Comparison of ENCODE assay signal across 17 cellular contexts in the genomic region with DNA sequence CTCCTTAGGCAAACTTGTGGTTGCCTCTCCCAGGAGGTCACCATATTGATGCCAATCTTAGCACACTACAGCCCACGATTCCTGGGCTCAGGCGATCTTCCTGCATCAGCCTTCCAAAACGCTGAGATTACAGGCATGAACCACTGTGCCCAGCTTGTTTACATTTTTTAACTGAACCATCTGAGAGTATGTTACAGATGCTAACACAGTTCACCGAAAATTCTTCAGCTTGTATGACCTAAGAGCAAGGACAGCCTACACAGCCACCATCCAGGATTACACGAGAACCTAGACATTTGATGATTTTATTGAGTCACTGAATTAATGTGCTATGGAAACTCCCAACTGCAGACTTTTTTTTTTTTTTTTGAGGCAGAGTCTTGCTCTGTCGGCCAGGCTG. TPM values are rescaled to one million over a fixed set of nuclear protein-coding genes. Genes with fewer than 3 reads are reported as not detected.
A peak's percentile ranks its signal among the peaks of the same experiment; 100 is the strongest.
DNase-seq lines count a peak whose midpoint lies in the region; ATAC-seq lines count a peak whose summit lies in the region.
"Had no signal": no experiment of that assay in that cellular context is flagged by ENCODE, and none has a peak within 500 bp of the region (broad histone marks: within the 10 kb centered on the region; RNA-seq: fewer than 3 reads in every experiment).

No MANE protein-coding gene starts in this region.

- H3K36me3 Mint-ChIP-seq in activated naive CD8-positive, alpha-beta T cell: no peaks in the 10 kb centered on the region
- H3K36me3 Mint-ChIP-seq in activated naive CD8-positive, alpha-beta T cell treated with anti-CD3 and anti-CD28 coated beads for 36 hours: peaks cover 7% of the 10 kb centered on the region

- no peak for DNase-seq in activated naive CD8-positive, alpha-beta T cell treated with anti-CD3 and anti-CD28 coated beads for 36 hours
- DNase-seq in RPMI7951 (ENCODE audit: low read depth): peak; percentile 21
- peak; percentile 96 for DNase-seq in fibroblast of peridontal ligament (ENCODE audit: extremely low read depth)
- no peak for DNase-seq in HPDE6-E6E7 (ENCODE audit: extremely low spot score)
- no peak for DNase-seq in NCI-H526 (lab: John Stamatoyannopoulos, UW)
- DNase-seq in HuH-7 (ENCODE audit: low spot score): no peak
- DNase-seq: activated CD4-positive, alpha-beta T cell treated with anti-CD3 and anti-CD28 coated beads for 1 hour; dermis blood vessel endothelial cell; NCI-H226; ovary; small intestine; stimulated activated naive CD4-positive, alpha-beta T cell treated with Interleukin-2 at 50 U/mL for 16 hours; T-helper 2 cell had no signal

- H3K9me3 Mint-ChIP-seq in activated naive CD8-positive, alpha-beta T cell (ENCODE audit: low read depth): no peaks in the 10 kb centered on the region
- no peaks in the 10 kb centered on the region for H3K9me3 Mint-ChIP-seq in activated naive CD8-positive, alpha-beta T cell treated with anti-CD3 and anti-CD28 coated beads for 36 hours

- H3K4me3 Mint-ChIP-seq in activated naive CD8-positive, alpha-beta T cell: no peak overlapping the region
- H3K4me3 Mint-ChIP-seq in activated naive CD8-positive, alpha-beta T cell treated with anti-CD3 and anti-CD28 coated beads for 36 hours: no peak overlapping the region

- peak overlapping the region; percentile 5 for H3K27ac Mint-ChIP-seq in activated naive CD8-positive, alpha-beta T cell
- H3K27ac Mint-ChIP-seq in activated naive CD8-positive, alpha-beta T cell treated with anti-CD3 and anti-CD28 coated beads for 36 hours: no peak overlapping the region

- peaks cover 36% of the 10 kb centered on the region for H3K4me1 Mint-ChIP-seq in activated naive CD8-positive, alpha-beta T cell (ENCODE audit: low read depth)
- H3K4me1 Mint-ChIP-seq in activated naive CD8-positive, alpha-beta T cell treated with anti-CD3 and anti-CD28 coated beads for 36 hours: peaks cover 39% of the 10 kb centered on the region

- no peaks in the 10 kb centered on the region for H3K27me3 Mint-ChIP-seq in activated naive CD8-positive, alpha-beta T cell
- H3K27me3 Mint-ChIP-seq in activated naive CD8-positive, alpha-beta T cell treated with anti-CD3 and anti-CD28 coated beads for 36 hours: no peaks in the 10 kb centered on the region

- no peak for ATAC-seq in HG03460 (IDR thresholded peaks at IDR 0.05; ENCODE audit: unreplicated experiment)
- ATAC-seq: esophagus mucosa, Right ventricle myocardium inferior had no signal

RNA-seq across cellular contexts. Expression of a gene that starts 5.8 kb away (rescaled TPM):
- 100 to 1,000 TPM; 166 to 171 TPM for total RNA-seq in activated naive CD8-positive, alpha-beta T cell treated with anti-CD3 and anti-CD28 coated beads for 36 hours
- 7,179 and 7,611 TPM in 2 replicates for total RNA-seq in RPMI7951 (2014; rRNA removed; shearing (Covaris generic))

RNA-seq across cellular contexts. Expression of a gene that starts 11.1 kb away (rescaled TPM):
- 10 to 100 TPM; 41.4 to 42.5 TPM for total RNA-seq in activated naive CD8-positive, alpha-beta T cell treated with anti-CD3 and anti-CD28 coated beads for 36 hours
- total RNA-seq in RPMI7951 (2014; rRNA removed; shearing (Covaris generic)): 14.5 and 16.6 TPM in 2 replicates

RNA-seq across cellular contexts. Expression of a gene that starts 16.6 kb away (rescaled TPM):
- 10 to 100 TPM; 50.0 to 50.8 TPM for total RNA-seq in activated naive CD8-positive, alpha-beta T cell treated with anti-CD3 and anti-CD28 coated beads for 36 hours
- 28.8 and 39.6 TPM in 2 replicates for total RNA-seq in RPMI7951 (2014; rRNA removed; shearing (Covaris generic))

RNA-seq across cellular contexts. Expression of a gene that starts 27.3 kb away (rescaled TPM):
- total RNA-seq in activated naive CD8-positive, alpha-beta T cell treated with anti-CD3 and anti-CD28 coated beads for 36 hours: 10 to 100 TPM; 19.7 to 20.8 TPM
- total RNA-seq in RPMI7951 (2014; rRNA removed; shearing (Covaris generic)): 68.2 and 102 TPM in 2 replicates

RNA-seq across cellular contexts. Expression of a gene that starts 30.1 kb away (rescaled TPM):
- total RNA-seq in activated naive CD8-positive, alpha-beta T cell treated with anti-CD3 and anti-CD28 coated beads for 36 hours: 100 to 1,000 TPM in 1 of 2 experiments, 10 to 100 TPM in 1; 90.8 to 103 TPM
- total RNA-seq in RPMI7951 (2014; rRNA removed; shearing (Covaris generic)): 11.3 and 19.9 TPM in 2 replicates

Comparison
In these comparisons a context has a peak if more than half of its experiments do, and no peak if none do; other contexts are left out.
1. DNase-seq: peak in RPMI7951 (single experiment) and fibroblast of peridontal ligament (single experiment); none in activated naive CD8-positive, alpha-beta T cell treated with anti-CD3 and anti-CD28 coated beads for 36 hours (single experiment), HPDE6-E6E7 (single experiment), NCI-H526 (0 of 2) and HuH-7 (single experiment).
2. RNA of a gene that starts 5.8 kb away (total RNA-seq): 7,179 to 7,611 TPM in RPMI7951; 166 to 171 TPM in activated naive CD8-positive, alpha-beta T cell treated with anti-CD3 and anti-CD28 coated beads for 36 hours; every median in the first group is over 10 times any median in the second.